In the genomic region with DNA sequence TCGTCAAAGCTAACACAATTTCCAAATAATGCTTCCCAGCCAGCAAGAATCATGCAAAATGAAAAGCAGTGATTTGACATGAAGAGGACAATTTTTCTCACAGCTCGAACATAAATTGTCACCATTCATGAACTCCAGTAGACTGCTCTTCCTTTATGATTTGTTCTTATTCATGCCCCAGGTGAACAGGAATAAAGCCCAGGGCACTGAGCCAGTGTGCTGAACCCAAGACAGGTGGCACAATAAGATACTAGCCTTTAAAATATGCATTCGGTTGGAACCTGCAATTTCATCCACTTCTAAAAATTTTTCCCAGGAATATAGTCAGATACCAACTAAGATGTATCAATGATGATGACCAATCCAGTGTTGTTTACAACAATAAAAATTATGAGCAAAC, we compare ENCODE assay signal across 5 cellular contexts.
"Had no signal": no experiment of that assay in that cellular context is flagged by ENCODE, and none has a peak within 500 bp of the region (broad histone marks: within the 10 kb centered on the region; RNA-seq: fewer than 3 reads in every experiment).

No MANE protein-coding gene starts in this region.

- H3K4me3 ChIP-seq: GM23338, K562 had no signal

- H3K4me2 ChIP-seq: GM23338 had no signal

- H2AFZ ChIP-seq: GM23338 had no signal

- DNase-seq: H9, HCEC 1CT, IMR-90 had no signal
